2 cellular contexts compared by ENCODE assay signal in genomic region chr19:16022681-16023557, GRCh38.
TF ChIP-seq lines count a peak whose summit lies in the region.

No MANE protein-coding gene starts in this region.

TF ChIP-seq in SK-N-SH, 30 proteins besides CTCF, POLR2A, EP300 and RAD21 (continued from another document):
- TF ChIP-seq ZBTB33 (IDR thresholded peaks at IDR 0.05; ENCODE audit: borderline replicate concordance, low read depth) (no peak), RCOR1 (IDR thresholded peaks at IDR 0.05; ENCODE audit: low read length) (no peak), ELF1 (IDR thresholded peaks at IDR 0.05) (no peak), TEAD4 (IDR thresholded peaks at IDR 0.05; ENCODE audit: borderline replicate concordance, insufficient read depth) (no peak), EZH2phosphoT487 (IDR thresholded peaks at IDR 0.05; ENCODE audit: borderline replicate concordance, low read depth) (no peak), IRF3 (IDR thresholded peaks at IDR 0.05; ENCODE audit: low read depth, low read length) (no peak), MXI1 (IDR thresholded peaks at IDR 0.05; ENCODE audit: low read depth, low read length) (no peak)

TF ChIP-seq in SK-N-SH treated with all-trans-retinoic acid at 6 μM for 48 hours, 23 proteins besides CTCF, POLR2A, EP300 and RAD21 (continued from another document):
- TF ChIP-seq TSHZ2 (CRISPR knock-in tag; IDR thresholded peaks at IDR 0.05) (no peak), SNAI2 (CRISPR knock-in tag; IDR thresholded peaks at IDR 0.05) (no peak), OSR1 (CRISPR knock-in tag; IDR thresholded peaks at IDR 0.05) (no peak), RARB (CRISPR knock-in tag; IDR thresholded peaks at IDR 0.05) (no peak), PATZ1 (CRISPR knock-in tag; IDR thresholded peaks at IDR 0.05; ENCODE audit: borderline replicate concordance) (no peak), ZFP30 (CRISPR knock-in tag; IDR thresholded peaks at IDR 0.05) (no peak), CREB5 (CRISPR knock-in tag; IDR thresholded peaks at IDR 0.05; ENCODE audit: low read depth) (no peak), POU6F1 (CRISPR knock-in tag; IDR thresholded peaks at IDR 0.05; ENCODE audit: borderline replicate concordance, low read depth) (no peak)
